ENCODE assay signal across 1 cellular context in genomic region chr6:168676552-168677317, GRCh38.
TF ChIP-seq lines count a peak whose summit lies in the region.

No MANE protein-coding gene starts in this region.

TF ChIP-seq in GM23338, 12 proteins besides CTCF, POLR2A, EP300 and RAD21 (continued from another document):
- no peak for TF ChIP-seq ZNF462 (CRISPR knock-in tag; IDR thresholded peaks at IDR 0.05)
- no peak for TF ChIP-seq POLR2AphosphoS5 (IDR thresholded peaks at IDR 0.05; ENCODE audit: low read depth)
- no peak for TF ChIP-seq ZNF114 (CRISPR knock-in tag; IDR thresholded peaks at IDR 0.05)
- TF ChIP-seq NANOG (IDR thresholded peaks at IDR 0.05; ENCODE audit: borderline replicate concordance) = no peak
- TF ChIP-seq CREB1 (CRISPR knock-in tag; IDR thresholded peaks at IDR 0.05; ENCODE audit: low read depth) = no peak
- TF ChIP-seq EZH2phosphoT487 (IDR thresholded peaks at IDR 0.05; ENCODE audit: unreplicated experiment) = no peak
- TF ChIP-seq ZNF331 (CRISPR knock-in tag; IDR thresholded peaks at IDR 0.05; ENCODE audit: low read depth) = no peak
- no peak for TF ChIP-seq REST (IDR thresholded peaks at IDR 0.05; ENCODE audit: unreplicated experiment)
- TF ChIP-seq, protein P1, sequence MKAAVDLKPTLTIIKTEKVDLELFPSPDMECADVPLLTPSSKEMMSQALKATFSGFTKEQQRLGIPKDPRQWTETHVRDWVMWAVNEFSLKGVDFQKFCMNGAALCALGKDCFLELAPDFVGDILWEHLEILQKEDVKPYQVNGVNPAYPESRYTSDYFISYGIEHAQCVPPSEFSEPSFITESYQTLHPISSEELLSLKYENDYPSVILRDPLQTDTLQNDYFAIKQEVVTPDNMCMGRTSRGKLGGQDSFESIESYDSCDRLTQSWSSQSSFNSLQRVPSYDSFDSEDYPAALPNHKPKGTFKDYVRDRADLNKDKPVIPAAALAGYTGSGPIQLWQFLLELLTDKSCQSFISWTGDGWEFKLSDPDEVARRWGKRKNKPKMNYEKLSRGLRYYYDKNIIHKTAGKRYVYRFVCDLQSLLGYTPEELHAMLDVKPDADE (IDR thresholded peaks at IDR 0.05) = no peak
- TF ChIP-seq JUNB (IDR thresholded peaks at IDR 0.05; ENCODE audit: unreplicated experiment) = no peak
TF ChIP-seq in GM23338: peak in this region for 0.
